In genomic region chr16:46974352-46974751, GRCh38 we compare ENCODE assay signal across 8 cellular contexts.
A peak's percentile ranks its signal among the peaks of the same experiment; 100 is the strongest.
DNase-seq lines count a peak whose midpoint lies in the region; ATAC-seq lines count a peak whose summit lies in the region.

No MANE protein-coding gene starts in this region.

- no peaks in the 10 kb centered on the region for H3K27me3 Mint-ChIP-seq in activated naive CD4-positive, alpha-beta T cell treated with anti-CD3 and anti-CD28 coated beads, Interleukin-2, amount 10 ng/mL, durations not matched to agents 7 days and 5 days
- no peaks in the 10 kb centered on the region for H3K27me3 Mint-ChIP-seq in stimulated activated naive CD8-positive, alpha-beta T cell treated with anti-CD3 and anti-CD28 coated beads, Interleukin-15, amount 100 ng/mL, for 72 hours

- H3K4me3 Mint-ChIP-seq in activated naive CD4-positive, alpha-beta T cell treated with anti-CD3 and anti-CD28 coated beads, Interleukin-2, amount 10 ng/mL, durations not matched to agents 7 days and 5 days = peak overlapping the region; percentile 89
- H3K4me3 Mint-ChIP-seq in stimulated activated naive CD8-positive, alpha-beta T cell treated with anti-CD3 and anti-CD28 coated beads, Interleukin-15, amount 100 ng/mL, for 72 hours = peak overlapping the region; percentile 84 to 88

- DNase-seq in activated CD4-positive, alpha-beta T cell treated with anti-CD3 and anti-CD28 coated beads for 4 hours = peak; percentile 8 to 10
- no peak for DNase-seq in activated CD4-positive, alpha-beta T cell treated with anti-CD3 and anti-CD28 coated beads for 1 hour
- DNase-seq in LoVo (ENCODE audit: low spot score) (peak; percentile 34), COR-L47 (lab: John Stamatoyannopoulos, UW) (no peak), GOT3 (lab: John Stamatoyannopoulos, UW) (no peak)
- DNase-seq in activated naive CD4-positive, alpha-beta T cell treated with anti-CD3 and anti-CD28 coated beads, Interleukin-2, amount 10 ng/mL, durations not matched to agents 7 days and 5 days = peak; percentile 40
- DNase-seq in stimulated activated naive CD8-positive, alpha-beta T cell treated with anti-CD3 and anti-CD28 coated beads, Interleukin-15, amount 100 ng/mL, for 72 hours = peak; percentile 24 to 39

- peak overlapping the region; percentile 99 for H3K27ac Mint-ChIP-seq in activated naive CD4-positive, alpha-beta T cell treated with anti-CD3 and anti-CD28 coated beads, Interleukin-2, amount 10 ng/mL, durations not matched to agents 7 days and 5 days
- H3K27ac Mint-ChIP-seq in stimulated activated naive CD8-positive, alpha-beta T cell treated with anti-CD3 and anti-CD28 coated beads, Interleukin-15, amount 100 ng/mL, for 72 hours = peak overlapping the region; percentile 98 to 99

- no peaks in the 10 kb centered on the region for H3K9me3 Mint-ChIP-seq in activated naive CD4-positive, alpha-beta T cell treated with anti-CD3 and anti-CD28 coated beads, Interleukin-2, amount 10 ng/mL, durations not matched to agents 7 days and 5 days
- no peaks in the 10 kb centered on the region for H3K9me3 Mint-ChIP-seq in stimulated activated naive CD8-positive, alpha-beta T cell treated with anti-CD3 and anti-CD28 coated beads, Interleukin-15, amount 100 ng/mL, for 72 hours

- peak overlapping the region; percentile 94; the same call in 1 of the 2 replicates for H3K4me3 ChIP-seq in iPS-18c (ENCODE audit: insufficient read depth, low read depth, low read length)

- peaks cover 53% of the 10 kb centered on the region for H3K4me1 Mint-ChIP-seq in activated naive CD4-positive, alpha-beta T cell treated with anti-CD3 and anti-CD28 coated beads, Interleukin-2, amount 10 ng/mL, durations not matched to agents 7 days and 5 days
- peaks cover 54% of the 10 kb centered on the region for H3K4me1 Mint-ChIP-seq in stimulated activated naive CD8-positive, alpha-beta T cell treated with anti-CD3 and anti-CD28 coated beads, Interleukin-15, amount 100 ng/mL, for 72 hours

- CTCF ChIA-PET in activated naive CD4-positive, alpha-beta T cell treated with anti-CD3 and anti-CD28 coated beads, Interleukin-2, amount 10 ng/mL, durations not matched to agents 7 days and 5 days (lab: Charles Lee) = interaction anchor here (1.7 to 2.2 kb wide), 2 partner anchors 45 to 121 kb away, joined by 4 to 5 read pairs; no protein-coding TSS in a partner anchor

- H3K9me3 ChIP-seq in iPS-18c (ENCODE audit: control insufficient read depth, insufficient read depth, low read length) = no peaks in the 10 kb centered on the region

- H3K36me3 Mint-ChIP-seq in activated naive CD4-positive, alpha-beta T cell treated with anti-CD3 and anti-CD28 coated beads, Interleukin-2, amount 10 ng/mL, durations not matched to agents 7 days and 5 days = peaks cover 17% of the 10 kb centered on the region

- peak; percentile 51 for ATAC-seq in stimulated activated naive CD8-positive, alpha-beta T cell treated with anti-CD3 and anti-CD28 coated beads, Interleukin-15, amount 100 ng/mL, for 72 hours

Comparison
In these comparisons a context has a peak if more than half of its experiments do, and no peak if none do; other contexts are left out.
1. DNase-seq: peak in activated CD4-positive, alpha-beta T cell treated with anti-CD3 and anti-CD28 coated beads for 4 hours (2 of 2), LoVo (single experiment), activated naive CD4-positive, alpha-beta T cell treated with anti-CD3 and anti-CD28 coated beads, Interleukin-2, amount 10 ng/mL, durations not matched to agents 7 days and 5 days (single experiment) and stimulated activated naive CD8-positive, alpha-beta T cell treated with anti-CD3 and anti-CD28 coated beads, Interleukin-15, amount 100 ng/mL, for 72 hours (2 of 2); none in activated CD4-positive, alpha-beta T cell treated with anti-CD3 and anti-CD28 coated beads for 1 hour (single experiment), COR-L47 (single experiment) and GOT3 (single experiment).